Comparison of ENCODE assay signal across 8 cellular contexts in genomic region chr2:55010915-55011314, GRCh38. TPM values are rescaled to one million over a fixed set of nuclear protein-coding genes. Genes with fewer than 3 reads are reported as not detected.
DNase-seq lines count a peak whose midpoint lies in the region; ATAC-seq and TF ChIP-seq lines count a peak whose summit lies in the region.

No MANE protein-coding gene starts in this region.

- peak overlapping the region; percentile 96 to 97 (median 96) for H3K4me3 Mint-ChIP-seq in immature natural killer cell

- no peak overlapping the region for H3K9ac ChIP-seq in subcutaneous abdominal adipose tissue (ENCODE audit: low read length in 5 of 5)

- peak overlapping the region; percentile 91 for H3K27ac ChIP-seq in subcutaneous abdominal adipose tissue (ENCODE audit: low read depth, low read length)

- H3K36me3 ChIP-seq in subcutaneous abdominal adipose tissue (ENCODE audit: control insufficient read depth in 5 of 5, insufficient read depth in 5 of 5, low read length in 5 of 5), result no peaks in the 10 kb centered on the region

- no peaks in the 10 kb centered on the region for H3K36me3 Mint-ChIP-seq in immature natural killer cell

- peaks cover 71 to 95% of the 10 kb centered on the region in 2 donors for H3K4me1 Mint-ChIP-seq in immature natural killer cell

- H3K4me1 ChIP-seq in subcutaneous abdominal adipose tissue (ENCODE audit: control insufficient read depth in 5 of 5, insufficient read depth in 5 of 5, low read length in 5 of 5), result peaks cover 6 to 96% (median 89%) of the 10 kb centered on the region in 5 donors

- H3K27ac Mint-ChIP-seq in immature natural killer cell, result peak overlapping the region; percentile 88 to 99 (median 96)

- H3K9me3 Mint-ChIP-seq in immature natural killer cell, result no peaks in the 10 kb centered on the region

- 0 out of 3 replicates have a peak, but pooled peaks have one; percentile 10 for ATAC-seq in SK-N-SH treated with all-trans-retinoic acid at 6 μM for 48 hours
- no peak for ATAC-seq in GM18873 (IDR thresholded peaks at IDR 0.05; ENCODE audit: low FRiP score, unreplicated experiment)

- peak overlapping the region in 1 of 5 donors; percentile 79 for H3K4me3 ChIP-seq in subcutaneous abdominal adipose tissue (ENCODE audit: low read depth in 1 of 5, low read length in 5 of 5)

- peaks cover 1 to 4% (median 4%) of the 10 kb centered on the region in 3 donors for H3K27me3 Mint-ChIP-seq in immature natural killer cell (ENCODE audit: low read depth in 3 of 3)

- DNase-seq in DMS 273 (lab: John Stamatoyannopoulos, UW; ENCODE audit: unreplicated experiment) (peak; percentile 56), DMS 273 treated with DMSO at 0.1 percent for 48 hours (lab: John Stamatoyannopoulos, UW) (no peak), immature natural killer cell (peak in 1 of 3 donors; percentile 18), medulla oblongata (ENCODE audit: extremely low spot score) (no peak), T1000 (lab: John Stamatoyannopoulos, UW) (no peak)

- no peaks in the 10 kb centered on the region for H3K9me3 ChIP-seq in subcutaneous abdominal adipose tissue (ENCODE audit: control insufficient read depth in 5 of 5, low read length in 5 of 5)

- no peaks in the 10 kb centered on the region for H3K27me3 ChIP-seq in subcutaneous abdominal adipose tissue (ENCODE audit: control insufficient read depth in 5 of 5, insufficient read depth in 4 of 5, low read length in 5 of 5)

TF ChIP-seq in SK-N-SH treated with all-trans-retinoic acid at 6 μM for 48 hours, 23 proteins besides CTCF, POLR2A, EP300 and RAD21:
- no peak for TF ChIP-seq ARNTL (CRISPR knock-in tag; IDR thresholded peaks at IDR 0.05; ENCODE audit: borderline replicate concordance, low read depth)

RNA-seq across cellular contexts. Expression of gene RTN4, which starts 39.3 kb away (rescaled TPM):
- 100 to 1,000 TPM in 2 of 3 donors, 10 to 100 TPM in 1; 75.8 to 173 (median 152) TPM for polyA plus RNA-seq in immature natural killer cell
